In the genomic region with DNA sequence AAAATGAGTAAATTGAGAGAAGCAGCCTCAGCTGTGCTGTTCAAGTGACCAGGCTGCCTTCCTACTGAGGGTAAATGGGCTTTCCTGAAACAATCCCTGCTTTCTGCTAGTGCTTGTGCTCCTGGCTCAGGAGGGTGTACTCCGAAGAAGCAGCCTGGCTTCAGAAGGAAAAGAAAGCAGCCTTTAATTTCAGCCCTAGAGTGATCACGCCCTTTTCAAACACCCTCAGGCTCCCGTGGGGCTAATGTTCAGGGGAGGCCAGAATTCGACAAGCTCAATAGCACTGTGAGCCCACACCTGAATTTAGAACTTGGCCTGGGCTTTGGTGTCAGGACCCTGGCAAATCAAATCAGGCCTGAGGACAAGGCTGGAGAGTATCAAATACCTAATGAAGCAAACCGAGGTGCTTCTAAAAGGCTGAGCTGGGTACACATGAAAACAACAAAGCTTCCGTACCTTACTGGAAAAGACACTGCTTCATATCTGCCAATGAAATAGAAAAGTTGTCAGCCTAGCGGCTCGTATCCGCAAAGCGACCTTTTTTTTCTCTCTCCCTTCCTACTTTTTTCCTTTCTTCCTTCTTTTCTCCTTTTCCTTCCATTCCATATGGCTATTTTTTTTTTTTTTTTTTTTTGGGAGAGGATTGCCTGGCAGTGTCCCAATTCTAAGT, we compare ENCODE assay signal across 8 cellular contexts.
A peak's percentile ranks its signal among the peaks of the same experiment; 100 is the strongest.
DNase-seq lines count a peak whose midpoint lies in the region; ATAC-seq and TF ChIP-seq lines count a peak whose summit lies in the region.

No MANE protein-coding gene starts in this region.

- intact Hi-C loops in left ventricle myocardium inferior (cut with micrococcal nuclease) = no loop called here
- intact Hi-C loops in sciatic nerve (cut with DNase I) = no loop called here

- H3K4me3 ChIP-seq in GM23248 (no peak overlapping the region), adipocyte (ENCODE audit: low read length) (peak overlapping the region; percentile 76), left ventricle myocardium inferior (peak overlapping the region; percentile 32), H7 (ENCODE audit: insufficient read depth, low read depth, low read length) (no peak overlapping the region)

- in situ Hi-C loops in GM23248 (cut with MboI) = no loop called here

- no peak for TF ChIP-seq CTCF in left ventricle myocardium inferior (IDR thresholded peaks at IDR 0.05; ENCODE audit: borderline replicate concordance)

- H3K27me3 ChIP-seq in GM23248 (replicated peaks; ENCODE audit: insufficient read depth) (no peaks in the 10 kb centered on the region), adipocyte (replicated peaks; ENCODE audit: control insufficient read depth, insufficient read depth, low read length) (no peaks in the 10 kb centered on the region), left ventricle myocardium inferior (ENCODE audit: low read depth) (no peaks in the 10 kb centered on the region), H7 (ENCODE audit: control insufficient read depth, insufficient read depth, low read length) (no peaks in the 10 kb centered on the region)

- H3F3A ChIP-seq in GM23248 (ENCODE audit: insufficient read depth) = peaks cover 14% of the 10 kb centered on the region; the same call in 1 of the 2 replicates

- H3K4me1 ChIP-seq in GM23248 (ENCODE audit: insufficient read depth) (peaks cover 21% of the 10 kb centered on the region), adipocyte (ENCODE audit: control insufficient read depth, insufficient read depth, low read length) (peaks cover 43% of the 10 kb centered on the region), left ventricle myocardium inferior (peaks cover 62% of the 10 kb centered on the region)

- H3K9ac ChIP-seq in GM23248 = no peak overlapping the region
- H3K9ac ChIP-seq in adipocyte (ENCODE audit: low read length) = peak overlapping the region; percentile 82

- H3K9me2 ChIP-seq in GM23248 (ENCODE audit: insufficient read depth) = no peaks in the 10 kb centered on the region

- no peak overlapping the region for H3K4me2 ChIP-seq in GM23248 (ENCODE audit: unreplicated experiment)

- ATAC-seq in sciatic nerve = peak; percentile 71

- no peaks in the 10 kb centered on the region for H3K79me2 ChIP-seq in GM23248 (ENCODE audit: insufficient read depth)

- H3K9me3 ChIP-seq in GM23248 (ENCODE audit: low read depth) (no peaks in the 10 kb centered on the region), adipocyte (ENCODE audit: control insufficient read depth, low read length) (no peaks in the 10 kb centered on the region), left ventricle myocardium inferior (replicated peaks) (no peaks in the 10 kb centered on the region)

- H3K36me3 ChIP-seq in GM23248 (ENCODE audit: low read depth) (no peaks in the 10 kb centered on the region), adipocyte (ENCODE audit: control insufficient read depth, insufficient read depth, low read length, severe bottlenecking) (no peaks in the 10 kb centered on the region), left ventricle myocardium inferior (no peaks in the 10 kb centered on the region), H7 (replicated peaks; ENCODE audit: control insufficient read depth, insufficient read depth, low read length) (no peaks in the 10 kb centered on the region)

- WGBS in GM23248 (ENCODE audit: low coverage in 1 of 2, low lambda C conversion rate in 2 of 2, missing lambda C conversion rate in 2 of 2), 2 experiments = 90 to 91% methylated on average over 10 of the region's 10 CpGs

- H3K27ac ChIP-seq in GM23248 (no peak overlapping the region), left ventricle myocardium inferior (replicated peaks) (peak overlapping the region; percentile 87)

- DNase-seq in GM23248 = no peak
- peak; percentile 13 for DNase-seq in adipocyte (ENCODE audit: low read depth)
- DNase-seq in left ventricle myocardium inferior = no peak
- no peak for DNase-seq in sciatic nerve (ENCODE audit: low spot score)
- DNase-seq in H7 = no peak
- no peak for DNase-seq in NCI-H1092 (lab: John Stamatoyannopoulos, UW)
- DNase-seq in DMS79 (lab: John Stamatoyannopoulos, UW) = no peak
- no peak for DNase-seq in GF-D8 (lab: John Stamatoyannopoulos, UW)

- no peaks in the 10 kb centered on the region for H4K20me1 ChIP-seq in GM23248 (ENCODE audit: insufficient read depth)

- peak overlapping the region; percentile 50 for H2AFZ ChIP-seq in GM23248

Comparison
In these comparisons a context has a peak if more than half of its experiments do, and no peak if none do; other contexts are left out.
1. H3K4me3 ChIP-seq: peak in adipocyte (single experiment) and left ventricle myocardium inferior (single experiment); none in GM23248 (single experiment) and H7 (single experiment).